Comparison of ENCODE assay signal across 39 cellular contexts in genomic region chrX:153377727-153378126, GRCh38. TPM values are rescaled to one million over a fixed set of nuclear protein-coding genes. Genes with fewer than 3 reads are reported as not detected.
"Had no signal": no experiment of that assay in that cellular context is flagged by ENCODE, and none has a peak within 500 bp of the region (broad histone marks: within the 10 kb centered on the region; RNA-seq: fewer than 3 reads in every experiment).

No MANE protein-coding gene starts in this region.

- H3K9me3 Mint-ChIP-seq: activated CD4-positive, alpha-beta memory T cell treated with anti-CD3 and anti-CD28 coated beads, Interleukin-2, amount 10 ng/mL, durations not matched to agents 7 days and 5 days; activated CD4-positive, alpha-beta T cell treated with anti-CD3 and anti-CD28 coated beads, Interleukin-2, amount 10 ng/mL, durations not matched to agents 7 days and 5 days; activated naive CD4-positive, alpha-beta T cell treated with anti-CD3 and anti-CD28 coated beads, Interleukin-2, amount 10 ng/mL, durations not matched to agents 7 days and 5 days; activated naive CD4-positive, alpha-beta T cell treated with anti-CD3 and anti-CD28 coated beads, Interleukin-2, amount 50 U/mL, for 24 hours; activated naive CD8-positive, alpha-beta T cell treated with anti-CD3 and anti-CD28 coated beads, Interleukin-2, amount 10 ng/mL, durations not matched to agents 7 days and 5 days; activated naive CD8-positive, alpha-beta T cell treated with anti-CD3 and anti-CD28 coated beads, Interleukin-2, amount 50 U/mL, for 24 hours; activated T-cell treated with anti-CD3 and anti-CD28 coated beads, Interleukin-2, amount 50 U/mL, for 24 hours; activated T-helper 2 cell treated with anti-CD3 and anti-CD28 coated beads, Interferon-gamma antibody, Interleukin-2, Interleukin-4, amounts not matched to agents 10 μg/mL and 5 μg/mL and 100 μg/mL, durations not matched to agents 14 hours and 24 hours and 36 hours; central memory CD8-positive, alpha-beta T cell; T-helper 1 cell treated with Interleukin-12 subunit alpha and Interleukin-12 subunit beta and Interleukin-4 antibody, amounts not matched to agents 30 μg/mL and 1 μg/mL, for 36 hours; T-helper 2 cell treated with Interferon-gamma antibody and Interleukin-4, amounts not matched to agents 5 μg/mL and 100 μg/mL, for 36 hours had no signal

- H3K4me3 Mint-ChIP-seq: activated CD4-positive, alpha-beta memory T cell treated with anti-CD3 and anti-CD28 coated beads, Interleukin-2, amount 10 ng/mL, durations not matched to agents 7 days and 5 days; activated CD4-positive, alpha-beta T cell treated with anti-CD3 and anti-CD28 coated beads for 36 hours; activated CD4-positive, alpha-beta T cell treated with anti-CD3 and anti-CD28 coated beads, Interleukin-2, amount 10 ng/mL, durations not matched to agents 7 days and 5 days; activated CD8-positive, alpha-beta memory T cell treated with anti-CD3 and anti-CD28 coated beads, Interleukin-2, amount 10 ng/mL, durations not matched to agents 7 days and 5 days; activated CD8-positive, alpha-beta T cell treated with anti-CD3 and anti-CD28 coated beads, Interleukin-2, amount 10 ng/mL, durations not matched to agents 7 days and 5 days; activated naive CD4-positive, alpha-beta T cell treated with anti-CD3 and anti-CD28 coated beads, Interleukin-2, amount 10 ng/mL, durations not matched to agents 7 days and 5 days; activated naive CD4-positive, alpha-beta T cell treated with anti-CD3 and anti-CD28 coated beads, Interleukin-2, amount 50 U/mL, for 24 hours; activated naive CD8-positive, alpha-beta T cell; activated naive CD8-positive, alpha-beta T cell treated with anti-CD3 and anti-CD28 coated beads, Interleukin-2, amount 10 ng/mL, durations not matched to agents 7 days and 5 days; activated naive CD8-positive, alpha-beta T cell treated with anti-CD3 and anti-CD28 coated beads, Interleukin-2, amount 50 U/mL, for 24 hours; activated T-cell treated with anti-CD3 and anti-CD28 coated beads, Interleukin-2, amount 50 U/mL, for 24 hours; brain; central memory CD8-positive, alpha-beta T cell; T-helper 1 cell treated with Interleukin-12 subunit alpha and Interleukin-12 subunit beta and Interleukin-4 antibody, amounts not matched to agents 30 μg/mL and 1 μg/mL, for 36 hours; T-helper 2 cell treated with Interferon-gamma antibody and Interleukin-4, amounts not matched to agents 5 μg/mL and 100 μg/mL, for 36 hours; WTC11 had no signal

- H3K36me3 Mint-ChIP-seq: activated CD8-positive, alpha-beta memory T cell treated with anti-CD3 and anti-CD28 coated beads, Interleukin-2, amount 10 ng/mL, durations not matched to agents 7 days and 5 days; activated naive CD4-positive, alpha-beta T cell treated with anti-CD3 and anti-CD28 coated beads, Interleukin-2, amount 10 ng/mL, durations not matched to agents 7 days and 5 days; activated naive CD4-positive, alpha-beta T cell treated with anti-CD3 and anti-CD28 coated beads, Interleukin-2, amount 50 U/mL, for 24 hours; activated naive CD8-positive, alpha-beta T cell; activated naive CD8-positive, alpha-beta T cell treated with anti-CD3 and anti-CD28 coated beads, Interleukin-2, amount 10 ng/mL, durations not matched to agents 7 days and 5 days; brain; WTC11 had no signal

- H3K27me3 ChIP-seq: ascending aorta, cardiac muscle cell had no signal

- H3K4me1 Mint-ChIP-seq: activated CD4-positive, alpha-beta T cell treated with anti-CD3 and anti-CD28 coated beads for 36 hours; activated CD4-positive, alpha-beta T cell treated with anti-CD3 and anti-CD28 coated beads, Interleukin-2, amount 10 ng/mL, durations not matched to agents 7 days and 5 days; activated CD8-positive, alpha-beta memory T cell treated with anti-CD3 and anti-CD28 coated beads, Interleukin-2, amount 10 ng/mL, durations not matched to agents 7 days and 5 days; activated naive CD4-positive, alpha-beta T cell treated with anti-CD3 and anti-CD28 coated beads, Interleukin-2, amount 10 ng/mL, durations not matched to agents 7 days and 5 days; activated naive CD4-positive, alpha-beta T cell treated with anti-CD3 and anti-CD28 coated beads, Interleukin-2, amount 50 U/mL, for 24 hours; activated naive CD8-positive, alpha-beta T cell treated with anti-CD3 and anti-CD28 coated beads, Interleukin-2, amount 10 ng/mL, durations not matched to agents 7 days and 5 days; activated naive CD8-positive, alpha-beta T cell treated with anti-CD3 and anti-CD28 coated beads, Interleukin-2, amount 50 U/mL, for 24 hours; central memory CD8-positive, alpha-beta T cell; WTC11 had no signal

- H3K27me3 Mint-ChIP-seq: activated CD4-positive, alpha-beta memory T cell treated with anti-CD3 and anti-CD28 coated beads, Interleukin-2, amount 10 ng/mL, durations not matched to agents 7 days and 5 days; activated CD4-positive, alpha-beta T cell treated with anti-CD3 and anti-CD28 coated beads for 36 hours; activated naive CD4-positive, alpha-beta T cell treated with anti-CD3 and anti-CD28 coated beads, Interleukin-2, amount 50 U/mL, for 24 hours; activated naive CD8-positive, alpha-beta T cell; activated naive CD8-positive, alpha-beta T cell treated with anti-CD3 and anti-CD28 coated beads, Interleukin-2, amount 10 ng/mL, durations not matched to agents 7 days and 5 days; activated naive CD8-positive, alpha-beta T cell treated with anti-CD3 and anti-CD28 coated beads, Interleukin-2, amount 50 U/mL, for 24 hours; central memory CD8-positive, alpha-beta T cell had no signal

- H3K27ac Mint-ChIP-seq: activated CD4-positive, alpha-beta memory T cell treated with anti-CD3 and anti-CD28 coated beads, Interleukin-2, amount 10 ng/mL, durations not matched to agents 7 days and 5 days; activated CD4-positive, alpha-beta T cell treated with anti-CD3 and anti-CD28 coated beads for 36 hours; activated CD8-positive, alpha-beta memory T cell treated with anti-CD3 and anti-CD28 coated beads, Interleukin-2, amount 10 ng/mL, durations not matched to agents 7 days and 5 days; activated CD8-positive, alpha-beta T cell treated with anti-CD3 and anti-CD28 coated beads, Interleukin-2, amount 10 ng/mL, durations not matched to agents 7 days and 5 days; activated naive CD4-positive, alpha-beta T cell treated with anti-CD3 and anti-CD28 coated beads, Interleukin-2, amount 10 ng/mL, durations not matched to agents 7 days and 5 days; activated naive CD4-positive, alpha-beta T cell treated with anti-CD3 and anti-CD28 coated beads, Interleukin-2, amount 50 U/mL, for 24 hours; activated naive CD8-positive, alpha-beta T cell; activated naive CD8-positive, alpha-beta T cell treated with anti-CD3 and anti-CD28 coated beads, Interleukin-2, amount 10 ng/mL, durations not matched to agents 7 days and 5 days; activated naive CD8-positive, alpha-beta T cell treated with anti-CD3 and anti-CD28 coated beads, Interleukin-2, amount 50 U/mL, for 24 hours; activated T-cell treated with anti-CD3 and anti-CD28 coated beads, Interleukin-2, amount 50 U/mL, for 24 hours; activated T-helper 2 cell treated with anti-CD3 and anti-CD28 coated beads, Interferon-gamma antibody, Interleukin-2, Interleukin-4, amounts not matched to agents 10 μg/mL and 5 μg/mL and 100 μg/mL, durations not matched to agents 14 hours and 24 hours and 36 hours; brain; T-helper 1 cell treated with Interleukin-12 subunit alpha and Interleukin-12 subunit beta and Interleukin-4 antibody, amounts not matched to agents 30 μg/mL and 1 μg/mL, for 36 hours; T-helper 2 cell treated with Interferon-gamma antibody and Interleukin-4, amounts not matched to agents 5 μg/mL and 100 μg/mL, for 36 hours; WTC11 had no signal

- DNase-seq: activated CD4-positive, alpha-beta memory T cell treated with anti-CD3 and anti-CD28 coated beads, Interleukin-2, amount 10 ng/mL, durations not matched to agents 7 days and 5 days; activated CD4-positive, alpha-beta T cell treated with anti-CD3 and anti-CD28 coated beads for 1 hour; activated CD4-positive, alpha-beta T cell treated with anti-CD3 and anti-CD28 coated beads for 36 hours; activated CD4-positive, alpha-beta T cell treated with anti-CD3 and anti-CD28 coated beads for 48 hours; activated CD4-positive, alpha-beta T cell treated with anti-CD3 and anti-CD28 coated beads, Interleukin-2, amount 10 ng/mL, durations not matched to agents 7 days and 5 days; activated CD4-positive, alpha-beta T cell treated with anti-CD3 and anti-CD28 coated beads, Interleukin-2, amount 50 U/mL, for 48 hours; activated CD4-positive, CD25-positive, alpha-beta regulatory T cell; activated CD8-positive, alpha-beta memory T cell treated with anti-CD3 and anti-CD28 coated beads for 24 hours; activated CD8-positive, alpha-beta memory T cell treated with anti-CD3 and anti-CD28 coated beads, Interleukin-2, amount 10 ng/mL, durations not matched to agents 7 days and 5 days; activated CD8-positive, alpha-beta memory T cell treated with anti-CD3 and anti-CD28 coated beads, Interleukin-2, amount 50 U/mL, for 48 hours; activated CD8-positive, alpha-beta T cell treated with anti-CD3 and anti-CD28 coated beads, Interleukin-2, amount 10 ng/mL, durations not matched to agents 7 days and 5 days; activated effector memory CD4-positive, alpha-beta T cell treated with Interleukin-2 at 50 U/mL for 16 hours; activated gamma-delta T cell; activated naive CD4-positive, alpha-beta T cell treated with anti-CD3 and anti-CD28 coated beads, Interleukin-2, amount 10 ng/mL, durations not matched to agents 7 days and 5 days; activated naive CD4-positive, alpha-beta T cell treated with Interleukin-2 at 50 U/mL for 16 hours; activated naive CD8-positive, alpha-beta T cell treated with anti-CD3 and anti-CD28 coated beads, Interleukin-2, amount 10 ng/mL, durations not matched to agents 7 days and 5 days; activated naive CD8-positive, alpha-beta T cell treated with anti-CD3 and anti-CD28 coated beads, Interleukin-2, amount 50 U/mL, for 24 hours; activated T-cell treated with anti-CD3 and anti-CD28 coated beads, Interleukin-2, amount 50 U/mL, for 24 hours; activated T-cell treated with anti-CD3 and anti-CD28 coated beads, Interleukin-2, amount 50 U/mL, for 48 hours; amygdala; anterior cingulate cortex; caudate nucleus; cerebellar nuclear complex; T-helper 1 cell; T-helper 2 cell; T-helper 9 cell; WERI-Rb-1 had no signal

- ATAC-seq: activated CD4-positive, alpha-beta T cell treated with anti-CD3 and anti-CD28 coated beads for 36 hours; activated CD4-positive, CD25-positive, alpha-beta regulatory T cell treated with anti-CD3 and anti-CD28 coated beads, Interleukin-2, amount 50 U/mL, for 24 hours; activated CD8-positive, alpha-beta memory T cell treated with anti-CD3 and anti-CD28 coated beads, Interleukin-2, amount 10 ng/mL, durations not matched to agents 7 days and 5 days; activated CD8-positive, alpha-beta T cell treated with anti-CD3 and anti-CD28 coated beads, Interleukin-2, amount 10 ng/mL, durations not matched to agents 7 days and 5 days; activated naive CD8-positive, alpha-beta T cell treated with anti-CD3 and anti-CD28 coated beads, Interleukin-2, amount 50 U/mL, for 24 hours; WTC11 had no signal

- H3K4me3 ChIP-seq: ascending aorta, cardiac muscle cell had no signal

- H3K4me1 ChIP-seq: ascending aorta had no signal

- H3K36me3 ChIP-seq: ascending aorta, cardiac muscle cell, WERI-Rb-1 had no signal

- H3K27ac ChIP-seq: ascending aorta, cardiac muscle cell, WERI-Rb-1 had no signal

RNA-seq across cellular contexts. Expression of gene PNMA6E, which starts 23.4 kb away (rescaled TPM):
- total RNA-seq: activated CD4-positive, alpha-beta memory T cell treated with anti-CD3 and anti-CD28 coated beads, Interleukin-2, amount 10 ng/mL, durations not matched to agents 7 days and 5 days; activated CD4-positive, alpha-beta T cell treated with anti-CD3 and anti-CD28 coated beads for 36 hours; activated CD4-positive, alpha-beta T cell treated with anti-CD3 and anti-CD28 coated beads, Interleukin-2, amount 10 ng/mL, durations not matched to agents 7 days and 5 days; activated CD8-positive, alpha-beta memory T cell treated with anti-CD3 and anti-CD28 coated beads, Interleukin-2, amount 10 ng/mL, durations not matched to agents 7 days and 5 days; activated CD8-positive, alpha-beta T cell treated with anti-CD3 and anti-CD28 coated beads, Interleukin-2, amount 10 ng/mL, durations not matched to agents 7 days and 5 days; activated naive CD8-positive, alpha-beta T cell treated with anti-CD3 and anti-CD28 coated beads, Interleukin-2, amount 10 ng/mL, durations not matched to agents 7 days and 5 days; activated T-helper 2 cell treated with anti-CD3 and anti-CD28 coated beads, Interferon-gamma antibody, Interleukin-2, Interleukin-4, amounts not matched to agents 10 μg/mL and 5 μg/mL and 100 μg/mL, durations not matched to agents 14 hours and 24 hours and 36 hours; ascending aorta; bronchial epithelial cell; WTC11 had no signal

RNA-seq across cellular contexts. Expression of gene PNMA6F, which starts 56.2 kb away (rescaled TPM):
- total RNA-seq: activated CD4-positive, alpha-beta memory T cell treated with anti-CD3 and anti-CD28 coated beads, Interleukin-2, amount 10 ng/mL, durations not matched to agents 7 days and 5 days; activated CD4-positive, alpha-beta T cell treated with anti-CD3 and anti-CD28 coated beads for 36 hours; activated CD4-positive, alpha-beta T cell treated with anti-CD3 and anti-CD28 coated beads, Interleukin-2, amount 10 ng/mL, durations not matched to agents 7 days and 5 days; activated CD8-positive, alpha-beta memory T cell treated with anti-CD3 and anti-CD28 coated beads, Interleukin-2, amount 10 ng/mL, durations not matched to agents 7 days and 5 days; activated CD8-positive, alpha-beta T cell treated with anti-CD3 and anti-CD28 coated beads, Interleukin-2, amount 10 ng/mL, durations not matched to agents 7 days and 5 days; activated naive CD8-positive, alpha-beta T cell treated with anti-CD3 and anti-CD28 coated beads, Interleukin-2, amount 10 ng/mL, durations not matched to agents 7 days and 5 days; activated T-helper 2 cell treated with anti-CD3 and anti-CD28 coated beads, Interferon-gamma antibody, Interleukin-2, Interleukin-4, amounts not matched to agents 10 μg/mL and 5 μg/mL and 100 μg/mL, durations not matched to agents 14 hours and 24 hours and 36 hours; ascending aorta; bronchial epithelial cell; cardiac muscle cell had no signal
